In genomic region chr11:94521684-94522083, GRCh38 we compare ENCODE assay signal across 9 cellular contexts. TPM values are rescaled to one million over a fixed set of nuclear protein-coding genes. Genes with fewer than 3 reads are reported as not detected.
A peak's percentile ranks its signal among the peaks of the same experiment; 100 is the strongest.
DNase-seq lines count a peak whose midpoint lies in the region; ATAC-seq and TF ChIP-seq lines count a peak whose summit lies in the region.
"Had no signal": no experiment of that assay in that cellular context is flagged by ENCODE, and none has a peak within 500 bp of the region (broad histone marks: within the 10 kb centered on the region; RNA-seq: fewer than 3 reads in every experiment).

No MANE protein-coding gene starts in this region.

- no peak overlapping the region for H3K27ac ChIP-seq in 22Rv1
- no peak overlapping the region for H3K27ac ChIP-seq in esophagus squamous epithelium
- no peak overlapping the region for H3K27ac ChIP-seq in testis

- ATAC-seq in GM18867 (IDR thresholded peaks at IDR 0.05; ENCODE audit: unreplicated experiment) = peak; percentile 72
- ATAC-seq in HG03439 (IDR thresholded peaks at IDR 0.05; ENCODE audit: unreplicated experiment) = no peak

- DNase-seq in MV-4-11 (lab: John Stamatoyannopoulos, UW) (peak; percentile 36), esophagus squamous epithelium (lab: John Stamatoyannopoulos, UW) (no peak), testis (no peak)
- DNase-seq in T-helper 2 cell treated with Interferon-gamma antibody and Interleukin-4, amounts not matched to agents 5 μg/mL and 100 μg/mL, for 36 hours (ENCODE audit: low spot score) = no peak
- no peak for DNase-seq in NK-92 treated with Interleukin-12 subunit alpha and Interleukin-12 subunit beta, amount 100 ng/mL, for 24 hours (lab: John Stamatoyannopoulos, UW)

- no peaks in the 10 kb centered on the region for H3K4me1 Mint-ChIP-seq in T-helper 2 cell treated with Interferon-gamma antibody and Interleukin-4, amounts not matched to agents 5 μg/mL and 100 μg/mL, for 36 hours (ENCODE audit: low read depth)

- TF ChIP-seq CTCF in 22Rv1 (IDR thresholded peaks at IDR 0.05) (peak; percentile 33), esophagus squamous epithelium (IDR thresholded peaks at IDR 0.05) (peak in 4 of 6 experiments; percentile 17 to 49 (median 26)), testis (IDR thresholded peaks at IDR 0.05) (peak in 1 of 3 experiments; percentile 12)

- H3K27me3 Mint-ChIP-seq in T-helper 2 cell treated with Interferon-gamma antibody and Interleukin-4, amounts not matched to agents 5 μg/mL and 100 μg/mL, for 36 hours (ENCODE audit: low read depth) = peaks cover 18% of the 10 kb centered on the region

- H3K4me3 ChIP-seq in esophagus squamous epithelium (no peak overlapping the region), testis (no peak overlapping the region)

- intact Hi-C loops in esophagus squamous epithelium (cut with DNase I) (loop anchor here (10.0 kb wide), 1 partner anchor 73 kb away; no protein-coding TSS in a partner anchor), testis (cut with DNase I; ENCODE audit: low total_unique reads) (no loop called here)

- no peaks in the 10 kb centered on the region for H3K9me3 ChIP-seq in esophagus squamous epithelium
- H3K9me3 ChIP-seq in testis = no peaks in the 10 kb centered on the region

- H3K27me3 ChIP-seq in esophagus squamous epithelium (peaks cover 0 to 3% (median 0%) of the 10 kb centered on the region in 4 donors), testis (no peaks in the 10 kb centered on the region)

- no peak for TF ChIP-seq POLR2A in esophagus squamous epithelium (IDR thresholded peaks at IDR 0.05)
- no peak for TF ChIP-seq POLR2A in testis (IDR thresholded peaks at IDR 0.05)

- 61 to 66% methylated on average over 4 to 5 of the region's 5 CpGs for WGBS in esophagus squamous epithelium, 2 donors
- 51 to 73% methylated on average over 4 to 5 of the region's 5 CpGs for WGBS in testis, 2 donors

- no peak overlapping the region for H3K27ac Mint-ChIP-seq in T-helper 2 cell treated with Interferon-gamma antibody and Interleukin-4, amounts not matched to agents 5 μg/mL and 100 μg/mL, for 36 hours

- H3K4me3 Mint-ChIP-seq in T-helper 2 cell treated with Interferon-gamma antibody and Interleukin-4, amounts not matched to agents 5 μg/mL and 100 μg/mL, for 36 hours = no peak overlapping the region

- H3K36me3 Mint-ChIP-seq in T-helper 2 cell treated with Interferon-gamma antibody and Interleukin-4, amounts not matched to agents 5 μg/mL and 100 μg/mL, for 36 hours (ENCODE audit: low read depth) = no peaks in the 10 kb centered on the region

- H3K9me3 Mint-ChIP-seq in T-helper 2 cell treated with Interferon-gamma antibody and Interleukin-4, amounts not matched to agents 5 μg/mL and 100 μg/mL, for 36 hours = no peaks in the 10 kb centered on the region

- H3K36me3 ChIP-seq in esophagus squamous epithelium (no peaks in the 10 kb centered on the region), testis (ENCODE audit: low read depth, missing control alignments) (no peaks in the 10 kb centered on the region)

- peaks cover 0 to 16% (median 0%) of the 10 kb centered on the region in 3 donors for H3K4me1 ChIP-seq in esophagus squamous epithelium
- no peaks in the 10 kb centered on the region for H3K4me1 ChIP-seq in testis

RNA-seq across cellular contexts. Expression of gene C11orf97, which starts 9.4 kb away (rescaled TPM):
- not detected for total RNA-seq in esophagus squamous epithelium
- 10 to 100 TPM in 1 of 2 donors, 1 to 10 TPM in 1; 6.4 to 10.4 TPM for total RNA-seq in testis
- 25.2 TPM for polyA plus RNA-seq in testis (ENCODE audit: insufficient read depth, low read depth, low replicate concordance)
- total RNA-seq: T-helper 1 cell treated with Interleukin-12 subunit alpha and Interleukin-12 subunit beta and Interleukin-4 antibody, amounts not matched to agents 30 ng/mL and 1 ng/mL, for 36 hours had no signal

RNA-seq across cellular contexts. Expression of gene FUT4, which starts 22.0 kb away (rescaled TPM):
- total RNA-seq in esophagus squamous epithelium (1 to 10 TPM; 1.4 to 6.1 (median 1.8) TPM), testis (1 to 10 TPM; 5.1 to 5.9 TPM)
- 3.8 TPM for polyA plus RNA-seq in testis (ENCODE audit: insufficient read depth, low read depth, low replicate concordance)

RNA-seq across cellular contexts. Expression of gene ANKRD49, which starts 27.9 kb away (rescaled TPM):
- total RNA-seq in esophagus squamous epithelium = 10 to 100 TPM in 3 of 4 donors, 1 to 10 TPM in 1; 6.0 to 19.3 (median 11.4) TPM
- total RNA-seq in testis = 10 to 100 TPM; 13.4 to 14.8 TPM
- 11.3 TPM for polyA plus RNA-seq in testis (ENCODE audit: insufficient read depth, low read depth, low replicate concordance)

RNA-seq across cellular contexts. Expression of gene MRE11, which starts 28.0 kb away (rescaled TPM):
- total RNA-seq in esophagus squamous epithelium (10 to 100 TPM in 2 of 4 donors, 1 to 10 TPM in 2; 9.0 to 18.3 (median 12.1) TPM), testis (10 to 100 TPM; 15.2 to 19.8 TPM)
- polyA plus RNA-seq in testis (ENCODE audit: insufficient read depth, low read depth, low replicate concordance) = 9.2 TPM

RNA-seq across cellular contexts. Expression of gene PIWIL4, which starts 45.5 kb away (rescaled TPM):
- total RNA-seq in esophagus squamous epithelium (1 to 10 TPM in 2 of 4 donors, under 1 TPM in 2; 0.18 to 3.1 (median 2.0) TPM), testis (10 to 100 TPM; 23.0 to 30.2 TPM)
- polyA plus RNA-seq in testis (ENCODE audit: insufficient read depth, low read depth, low replicate concordance) = 19.9 TPM

Comparison
In these comparisons a context has a peak if more than half of its experiments do, and no peak if none do; other contexts are left out.
1. RNA of gene C11orf97, which starts 9.4 kb away (total RNA-seq): 6.4 to 10.4 TPM in testis; not detected in esophagus squamous epithelium; every median in the first group is over 4 times any median in the second.